Comparison of ENCODE assay signal across 8 cellular contexts in genomic region chr19:46860125-46860845, GRCh38. TPM values are rescaled to one million over a fixed set of nuclear protein-coding genes. Genes with fewer than 3 reads are reported as not detected.
DNase-seq lines count a peak whose midpoint lies in the region; ATAC-seq and TF ChIP-seq lines count a peak whose summit lies in the region.

No MANE protein-coding gene starts in this region.

- WGBS in right cardiac atrium = under 1% methylated on average over 89 of the region's 89 CpGs
- 0% methylated on average over 82 to 89 of the region's 89 CpGs for WGBS in aorta, 2 donors

- H3K27me3 ChIP-seq in right cardiac atrium (ENCODE audit: control insufficient read depth, insufficient read depth) (no peaks in the 10 kb centered on the region), rectal smooth muscle tissue (ENCODE audit: control insufficient read depth, insufficient read depth, low read length) (no peaks in the 10 kb centered on the region), aorta (ENCODE audit: control insufficient read depth in 1 of 2, insufficient read depth in 2 of 2, low read length in 1 of 2) (no peaks in the 10 kb centered on the region)

- H3K9me3 ChIP-seq in right cardiac atrium (ENCODE audit: control insufficient read depth, low read length) (no peaks in the 10 kb centered on the region), aorta (ENCODE audit: control insufficient read depth, low read length) (no peaks in the 10 kb centered on the region)

- ATAC-seq in HG02943 (IDR thresholded peaks at IDR 0.05; ENCODE audit: low read depth, unreplicated experiment) = peak; percentile 67
- ATAC-seq in right cardiac atrium = peak; percentile 93 to 94
- peak; percentile 94 for ATAC-seq in aorta (ENCODE audit: low FRiP score)

- intact Hi-C loops in right cardiac atrium (cut with DNase I) = loop anchor here in 3 of 4 donors (5.0 to 10.0 kb wide), 4 partner anchors 55 to 132 kb away; no protein-coding TSS in a partner anchor
- intact Hi-C loops in aorta (cut with DNase I) = loop anchor here in 1 of 2 donors (5.0 kb wide), 1 partner anchor 67 kb away; no protein-coding TSS in a partner anchor

- H3K9ac ChIP-seq in rectal smooth muscle tissue (ENCODE audit: low read length) = peak overlapping the region; percentile 68

- H3K4me3 ChIP-seq in right cardiac atrium (ENCODE audit: low read length) = peak overlapping the region; percentile 100
- H3K4me3 ChIP-seq in rectal smooth muscle tissue (ENCODE audit: low read length) = peak overlapping the region; percentile 97
- H3K4me3 ChIP-seq in aorta (ENCODE audit: low read length in 2 of 2) = peak overlapping the region; percentile 95 to 97

- H3K36me3 ChIP-seq in rectal smooth muscle tissue (ENCODE audit: control insufficient read depth, insufficient read depth, low read length) = no peaks in the 10 kb centered on the region
- no peaks in the 10 kb centered on the region for H3K36me3 ChIP-seq in aorta (ENCODE audit: control insufficient read depth in 1 of 2, insufficient read depth in 2 of 2, low read length in 1 of 2)

- peak; percentile 97 to 99 for DNase-seq in NCI-H187 (lab: John Stamatoyannopoulos, UW)
- DNase-seq in T-helper 2 cell = peak; percentile 90 to 99 (median 92)
- DNase-seq in anterior cingulate cortex (lab: John Stamatoyannopoulos, UW) = peak; percentile 81 to 99 (median 97)
- DNase-seq in right cardiac atrium = peak; percentile 99 to 100 (median 99)
- DNase-seq in aorta = peak; percentile 99

- H3K4me1 ChIP-seq in right cardiac atrium (ENCODE audit: control insufficient read depth, insufficient read depth, low read length) (peaks cover 12% of the 10 kb centered on the region), rectal smooth muscle tissue (ENCODE audit: control insufficient read depth, insufficient read depth, low read length) (peaks cover 21% of the 10 kb centered on the region), aorta (ENCODE audit: control insufficient read depth in 1 of 2, insufficient read depth in 2 of 2, low read length in 2 of 2) (peaks cover 5 to 6% of the 10 kb centered on the region in 2 donors)

- peak; percentile 69 for TF ChIP-seq POLR2A in GM15510 (IDR thresholded peaks at IDR 0.05; ENCODE audit: borderline replicate concordance, extremely low read depth, insufficient read length)

- peak overlapping the region; percentile 86 for H3K27ac ChIP-seq in right cardiac atrium (ENCODE audit: low read length)
- H3K27ac ChIP-seq in rectal smooth muscle tissue (ENCODE audit: low read depth, low read length) = peak overlapping the region; percentile 96
- H3K27ac ChIP-seq in aorta (ENCODE audit: low read depth in 1 of 2, low read length in 2 of 2) = peak overlapping the region; percentile 62 to 80

RNA-seq across cellular contexts. Expression of gene ARHGAP35, which starts 0.5 kb away (rescaled TPM):
- 10 to 100 TPM; 71.5 to 85.6 (median 77.1) TPM for total RNA-seq in right cardiac atrium
- 46.6 TPM for polyA plus RNA-seq in right cardiac atrium
- total RNA-seq in aorta = 10 to 100 TPM; 60.6 to 64.4 TPM
- 10 to 100 TPM; 11.0 to 15.7 TPM for polyA plus RNA-seq in aorta

RNA-seq across cellular contexts. Expression of gene AP2S1, which starts 9.6 kb away (rescaled TPM):
- total RNA-seq in right cardiac atrium (100 to 1,000 TPM in 1 of 4 donors, 10 to 100 TPM in 3; 83.0 to 102 (median 93.9) TPM), aorta (100 to 1,000 TPM in 1 of 2 donors, 10 to 100 TPM in 1; 98.3 to 119 TPM)
- polyA plus RNA-seq in right cardiac atrium (90.5 TPM), aorta (100 to 1,000 TPM in 1 of 2 donors, 10 to 100 TPM in 1; 90.0 to 121 TPM)

Comparison
In these comparisons a context has a peak if more than half of its experiments do, and no peak if none do; other contexts are left out.
1. Peak in every context shown above with its lines: DNase-seq, ATAC-seq, H3K4me3 ChIP-seq and H3K27ac ChIP-seq.